8 cellular contexts compared by ENCODE assay signal in genomic region chr11:3841426-3842304, GRCh38. TPM values are rescaled to one million over a fixed set of nuclear protein-coding genes. Genes with fewer than 3 reads are reported as not detected.
DNase-seq lines count a peak whose midpoint lies in the region; ATAC-seq and TF ChIP-seq lines count a peak whose summit lies in the region.

No MANE protein-coding gene starts in this region.

- peak overlapping the region; percentile 84 for H3K4me3 Mint-ChIP-seq in activated T-cell treated with anti-CD3 and anti-CD28 coated beads, Interleukin-2, amount 50 U/mL, for 4 hours

- H3K9me3 Mint-ChIP-seq in activated T-cell treated with anti-CD3 and anti-CD28 coated beads, Interleukin-2, amount 50 U/mL, for 4 hours, result no peaks in the 10 kb centered on the region

- H3K4me2 ChIP-seq in DND-41 (ENCODE audit: insufficient read depth, low read length), result peak overlapping the region; percentile 69

- intact Hi-C loops in esophagus muscularis mucosa (cut with DNase I), result no loop called here
- intact Hi-C loops in testis (cut with DNase I; ENCODE audit: low total_unique reads), result no loop called here

- ATAC-seq in DND-41 (ENCODE audit: insufficient read depth, low read depth) (peak; percentile 71), GM21390 (IDR thresholded peaks at IDR 0.05; ENCODE audit: unreplicated experiment) (peak; percentile 43)
- ATAC-seq in activated T-cell treated with anti-CD3 and anti-CD28 coated beads, Interleukin-2, amount 50 U/mL, for 4 hours, result peak; percentile 77 to 81

- H3K36me3 ChIP-seq in DND-41 (ENCODE audit: insufficient read depth, low read length) (peaks cover 5% of the 10 kb centered on the region; the same call in 1 of the 2 replicates), esophagus muscularis mucosa (no peaks in the 10 kb centered on the region), muscle layer of duodenum (ENCODE audit: control insufficient read depth in 1 of 2, insufficient read depth in 2 of 2, low read length in 2 of 2) (no peaks in the 10 kb centered on the region), testis (ENCODE audit: low read depth, missing control alignments) (no peaks in the 10 kb centered on the region)

- H3K9me3 ChIP-seq in DND-41 (ENCODE audit: insufficient read depth, low read length, severe bottlenecking) (no peaks in the 10 kb centered on the region), esophagus muscularis mucosa (no peaks in the 10 kb centered on the region), muscle layer of duodenum (ENCODE audit: control insufficient read depth in 1 of 2, low read length in 2 of 2) (no peaks in the 10 kb centered on the region), testis (no peaks in the 10 kb centered on the region)

- peak overlapping the region; percentile 76 for H3K9ac ChIP-seq in DND-41 (ENCODE audit: low read depth, low read length)

- DNase-seq in DND-41, result peak; percentile 91
- peak; percentile 90 for DNase-seq in HT1080 (ENCODE audit: low read depth)
- peak; percentile 88 to 95 for DNase-seq in NOMO-1 (lab: John Stamatoyannopoulos, UW; ENCODE audit: unreplicated experiment in 2 of 2)
- DNase-seq in activated T-cell treated with anti-CD3 and anti-CD28 coated beads, Interleukin-2, amount 50 U/mL, for 4 hours, result peak; percentile 95
- DNase-seq in esophagus muscularis mucosa (ENCODE audit: extremely low spot score), result peak; percentile 97
- peak; percentile 88 for DNase-seq in testis

- H3K4me1 ChIP-seq in DND-41 (ENCODE audit: insufficient read depth, low read length), result peaks cover 47% of the 10 kb centered on the region
- peaks cover 31 to 46% (median 38%) of the 10 kb centered on the region in 4 donors for H3K4me1 ChIP-seq in esophagus muscularis mucosa
- peaks cover 8 to 28% of the 10 kb centered on the region in 2 donors for H3K4me1 ChIP-seq in muscle layer of duodenum (ENCODE audit: control insufficient read depth in 1 of 2, insufficient read depth in 2 of 2, low read length in 2 of 2)
- H3K4me1 ChIP-seq in testis, result peaks cover 17% of the 10 kb centered on the region

- peak; percentile 15 for TF ChIP-seq POLR2A in esophagus muscularis mucosa (IDR thresholded peaks at IDR 0.05; ENCODE audit: low read depth)
- no peak for TF ChIP-seq POLR2A in testis (IDR thresholded peaks at IDR 0.05)

- 41% methylated on average over 19 of the region's 41 CpGs for WGBS in esophagus muscularis mucosa
- WGBS in testis, 2 donors, result 20 to 24% methylated on average over 21 to 31 of the region's 41 CpGs

- peak overlapping the region; percentile 93 for H3K27ac ChIP-seq in DND-41 (ENCODE audit: low read length)
- peak overlapping the region; percentile 90 to 98 (median 98) for H3K27ac ChIP-seq in esophagus muscularis mucosa (replicated peaks in 1 of 4)
- peak overlapping the region; percentile 77 for H3K27ac ChIP-seq in muscle layer of duodenum (ENCODE audit: low read length)
- H3K27ac ChIP-seq in testis, result peak overlapping the region; percentile 94 to 98

- no peak for TF ChIP-seq EP300 in esophagus muscularis mucosa (IDR thresholded peaks at IDR 0.05)

- peaks cover 52% of the 10 kb centered on the region for H3K4me1 Mint-ChIP-seq in activated T-cell treated with anti-CD3 and anti-CD28 coated beads, Interleukin-2, amount 50 U/mL, for 4 hours (ENCODE audit: low read depth)

- no peaks in the 10 kb centered on the region for H3K27me3 Mint-ChIP-seq in activated T-cell treated with anti-CD3 and anti-CD28 coated beads, Interleukin-2, amount 50 U/mL, for 4 hours (ENCODE audit: low read depth)

- H3K4me3 ChIP-seq in DND-41 (ENCODE audit: low read depth in 1 of 2, low read length in 2 of 2), result peak overlapping the region; percentile 74 to 81; a peak in 3 of 4 replicates
- H3K4me3 ChIP-seq in esophagus muscularis mucosa, result peak overlapping the region; percentile 89 to 99 (median 91)
- peak overlapping the region; percentile 42 to 62 for H3K4me3 ChIP-seq in muscle layer of duodenum (ENCODE audit: low read depth in 1 of 2, low read length in 2 of 2)
- peak overlapping the region; percentile 83 to 91 for H3K4me3 ChIP-seq in testis

- H3K27me3 ChIP-seq in DND-41 (ENCODE audit: insufficient read depth, low read length, poor library complexity) (no peaks in the 10 kb centered on the region), esophagus muscularis mucosa (no peaks in the 10 kb centered on the region), muscle layer of duodenum (ENCODE audit: low read depth, low read length) (no peaks in the 10 kb centered on the region), testis (no peaks in the 10 kb centered on the region)

- H4K20me1 ChIP-seq in DND-41 (ENCODE audit: insufficient read depth, low read length), result peaks cover 31% of the 10 kb centered on the region

- H3K36me3 Mint-ChIP-seq in activated T-cell treated with anti-CD3 and anti-CD28 coated beads, Interleukin-2, amount 50 U/mL, for 4 hours (ENCODE audit: insufficient read depth), result peaks cover 21% of the 10 kb centered on the region

- TF ChIP-seq CTCF in DND-41 (IDR thresholded peaks at IDR 0.05; ENCODE audit: borderline replicate concordance, extremely low read depth, low read length, poor library complexity, severe bottlenecking), result peak; percentile 86
- peak; percentile 72 to 85 (median 72) for TF ChIP-seq CTCF in esophagus muscularis mucosa (IDR thresholded peaks at IDR 0.05)
- peak; percentile 44 to 79 (median 64) for TF ChIP-seq CTCF in testis (IDR thresholded peaks at IDR 0.05)

- H2AFZ ChIP-seq in DND-41 (ENCODE audit: low read depth, low read length), result peak overlapping the region; percentile 74

- H3K79me2 ChIP-seq in DND-41 (ENCODE audit: insufficient read depth, low read length), result peaks cover 53% of the 10 kb centered on the region

RNA-seq across cellular contexts. Expression of gene RHOG, which starts 0.9 kb away (rescaled TPM):
- total RNA-seq in HT1080 (2014; rRNA removed; shearing (Covaris generic)), result 55.9 and 98.7 TPM in 2 replicates
- 126 and 148 TPM in 2 replicates for polyA plus RNA-seq in HT1080 (2015; cell fraction: cytosol; rRNA removed)
- polyA plus RNA-seq in HT1080 (2015; cell fraction: nucleus; rRNA removed), result 38.0 and 43.6 TPM in 2 replicates
- 100 to 1,000 TPM; 174 to 187 (median 184) TPM for total RNA-seq in activated T-cell treated with anti-CD3 and anti-CD28 coated beads, Interleukin-2, amount 50 U/mL, for 4 hours
- total RNA-seq in esophagus muscularis mucosa (10 to 100 TPM; 53.6 to 75.5 (median 59.4) TPM), testis (10 to 100 TPM; 36.1 to 58.3 TPM)
- polyA plus RNA-seq in testis (ENCODE audit: insufficient read depth, low read depth, low replicate concordance), result 37.1 TPM

RNA-seq across cellular contexts. Expression of gene STIM1, which starts 13.8 kb away (rescaled TPM):
- 14.6 and 18.1 TPM in 2 replicates for total RNA-seq in HT1080 (2014; rRNA removed; shearing (Covaris generic))
- polyA plus RNA-seq in HT1080 (2015; cell fraction: cytosol; rRNA removed), result 17.3 and 19.9 TPM in 2 replicates
- 21.3 and 30.7 TPM in 2 replicates for polyA plus RNA-seq in HT1080 (2015; cell fraction: nucleus; rRNA removed)
- 10 to 100 TPM; 35.6 to 42.5 (median 37.4) TPM for total RNA-seq in activated T-cell treated with anti-CD3 and anti-CD28 coated beads, Interleukin-2, amount 50 U/mL, for 4 hours
- total RNA-seq in esophagus muscularis mucosa, result 100 to 1,000 TPM in 2 of 4 donors, 10 to 100 TPM in 2; 65.2 to 150 (median 92.6) TPM
- 10 to 100 TPM; 78.2 to 87.1 TPM for total RNA-seq in testis
- 95.5 TPM for polyA plus RNA-seq in testis (ENCODE audit: insufficient read depth, low read depth, low replicate concordance)

RNA-seq across cellular contexts. Expression of gene PGAP2, which starts 33.3 kb away (rescaled TPM):
- 11.0 and 12.0 TPM in 2 replicates for total RNA-seq in HT1080 (2014; rRNA removed; shearing (Covaris generic))
- polyA plus RNA-seq in HT1080 (2015; cell fraction: cytosol; rRNA removed), result 17.8 and 20.5 TPM in 2 replicates
- polyA plus RNA-seq in HT1080 (2015; cell fraction: nucleus; rRNA removed), result 27.4 and 28.8 TPM in 2 replicates
- total RNA-seq in activated T-cell treated with anti-CD3 and anti-CD28 coated beads, Interleukin-2, amount 50 U/mL, for 4 hours, result 10 to 100 TPM; 28.9 to 31.2 (median 29.0) TPM
- 1 to 10 TPM; 5.1 to 7.4 (median 7.0) TPM for total RNA-seq in esophagus muscularis mucosa
- total RNA-seq in testis, result 10 to 100 TPM; 40.5 to 56.8 TPM
- polyA plus RNA-seq in testis (ENCODE audit: insufficient read depth, low read depth, low replicate concordance), result 54.4 TPM

RNA-seq across cellular contexts. Expression of gene NUP98, which starts 44.3 kb away (rescaled TPM):
- total RNA-seq in HT1080 (2014; rRNA removed; shearing (Covaris generic)), result 126 and 168 TPM in 2 replicates
- 70.7 and 73.7 TPM in 2 replicates for polyA plus RNA-seq in HT1080 (2015; cell fraction: cytosol; rRNA removed)
- 177 and 182 TPM in 2 replicates for polyA plus RNA-seq in HT1080 (2015; cell fraction: nucleus; rRNA removed)
- 100 to 1,000 TPM; 118 to 124 (median 119) TPM for total RNA-seq in activated T-cell treated with anti-CD3 and anti-CD28 coated beads, Interleukin-2, amount 50 U/mL, for 4 hours
- total RNA-seq in esophagus muscularis mucosa (100 to 1,000 TPM in 1 of 4 donors, 10 to 100 TPM in 3; 67.7 to 117 (median 89.8) TPM), testis (100 to 1,000 TPM; 211 to 354 TPM)
- polyA plus RNA-seq in testis (ENCODE audit: insufficient read depth, low read depth, low replicate concordance), result 280 TPM

Comparison
In these comparisons a context has a peak if more than half of its experiments do, and no peak if none do; other contexts are left out.
1. Peak in every context shown above with its lines: DNase-seq, ATAC-seq, H3K4me3 ChIP-seq and H3K27ac ChIP-seq.